26 cellular contexts compared by ENCODE assay signal in the genomic region with DNA sequence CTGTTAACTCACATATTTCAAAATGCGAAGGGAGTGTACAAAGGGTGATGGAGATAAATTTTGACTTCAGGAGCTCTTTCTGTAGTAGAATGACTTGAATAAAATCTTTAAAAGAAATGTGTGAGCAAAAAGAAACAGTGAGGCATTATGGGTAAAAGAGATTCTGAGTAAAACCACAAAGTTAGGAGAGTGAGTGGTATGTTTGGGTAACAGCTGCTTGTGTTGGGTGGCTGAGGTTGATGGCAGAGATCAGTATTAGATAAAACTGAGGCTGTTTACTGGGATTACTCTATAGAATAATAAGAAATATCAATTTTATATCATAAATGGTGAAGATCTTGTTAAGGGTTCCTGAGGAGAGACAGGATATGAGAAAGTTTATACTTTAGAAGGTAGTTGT.
"Had no signal": no experiment of that assay in that cellular context is flagged by ENCODE, and none has a peak within 500 bp of the region (broad histone marks: within the 10 kb centered on the region; RNA-seq: fewer than 3 reads in every experiment).

No MANE protein-coding gene starts in this region.

- H3K36me3 ChIP-seq: left ventricle myocardium inferior, lower lobe of right lung, right atrium auricular region, sigmoid colon, suprapubic skin, thyroid gland had no signal

- H3K4me1 Mint-ChIP-seq: endodermal cell; memory B cell; mesothelial cell of epicardium; natural killer cell; neural crest cell; stimulated activated effector memory CD8-positive, alpha-beta T cell treated with anti-CD3 and anti-CD28 coated beads, Interleukin-12 subunit alpha, Interleukin-12 subunit beta, amount 100 ng/mL, for 72 hours had no signal

- H3K4me3 ChIP-seq: hepatocyte, left ventricle myocardium inferior, lower lobe of right lung, right atrium auricular region, sigmoid colon, suprapubic skin, thyroid gland had no signal

- H3K9me3 Mint-ChIP-seq: endodermal cell, memory B cell, mesothelial cell of epicardium, neural crest cell, type B pancreatic cell had no signal

- H3K79me2 ChIP-seq: hepatocyte had no signal

- FAIRE-seq: endothelial cell of umbilical vein, kidney, small intestine, urothelium cell line had no signal

- H3K9me3 ChIP-seq: left ventricle myocardium inferior, lower lobe of right lung, right atrium auricular region, sigmoid colon, suprapubic skin, thyroid gland had no signal

- H3K4me1 ChIP-seq: foreskin keratinocyte, left ventricle myocardium inferior, lower lobe of right lung, right atrium auricular region, sigmoid colon, suprapubic skin, thyroid gland had no signal

- H3K27me3 Mint-ChIP-seq: memory B cell, type B pancreatic cell had no signal

- DNase-seq: dermis blood vessel endothelial cell; endodermal cell; erythroblast; foreskin keratinocyte; head of caudate nucleus; kidney; left cardiac atrium; left ventricle myocardium inferior; lower lobe of right lung; natural killer cell; sigmoid colon; small intestine; stimulated activated CD4-positive, alpha-beta T cell treated with anti-CD3 and anti-CD28 coated beads, Interleukin-4, amount 100 ng/mL, for 1 hour; stimulated activated CD8-positive, alpha-beta memory T cell treated with anti-CD3 and anti-CD28 coated beads, Interleukin-4, amount 100 ng/mL, for 48 hours; stimulated activated naive CD8-positive, alpha-beta T cell treated with anti-CD3 and anti-CD28 coated beads, Interleukin-15, Interleukin-2, amounts not matched to agents 100 U/mL and 50 U/mL, for 24 hours; thyroid gland had no signal

- H3K4me2 ChIP-seq: hepatocyte had no signal

- H3K27ac Mint-ChIP-seq: endodermal cell; memory B cell; mesothelial cell of epicardium; natural killer cell; stimulated activated effector memory CD8-positive, alpha-beta T cell treated with anti-CD3 and anti-CD28 coated beads, Interleukin-12 subunit alpha, Interleukin-12 subunit beta, amount 100 ng/mL, for 72 hours; type B pancreatic cell had no signal

- H3K4me3 Mint-ChIP-seq: endodermal cell; memory B cell; mesothelial cell of epicardium; natural killer cell; neural crest cell; stimulated activated effector memory CD8-positive, alpha-beta T cell treated with anti-CD3 and anti-CD28 coated beads, Interleukin-12 subunit alpha, Interleukin-12 subunit beta, amount 100 ng/mL, for 72 hours; type B pancreatic cell had no signal

- H3K36me3 Mint-ChIP-seq: memory B cell; mesothelial cell of epicardium; natural killer cell; stimulated activated effector memory CD8-positive, alpha-beta T cell treated with anti-CD3 and anti-CD28 coated beads, Interleukin-12 subunit alpha, Interleukin-12 subunit beta, amount 100 ng/mL, for 72 hours; type B pancreatic cell had no signal

- H3K27me3 ChIP-seq: foreskin keratinocyte, hepatocyte, right atrium auricular region, sigmoid colon, suprapubic skin, thyroid gland had no signal

- H2AFZ ChIP-seq: hepatocyte had no signal

- H3K27ac ChIP-seq: foreskin keratinocyte, hepatocyte, left ventricle myocardium inferior, lower lobe of right lung, right atrium auricular region, sigmoid colon, suprapubic skin, thyroid gland had no signal

- ATAC-seq: foreskin keratinocyte; left cardiac atrium; lower lobe of right lung; natural killer cell; stimulated activated effector memory CD8-positive, alpha-beta T cell treated with anti-CD3 and anti-CD28 coated beads, Interleukin-12 subunit alpha, Interleukin-12 subunit beta, amount 100 ng/mL, for 72 hours; stimulated activated naive CD8-positive, alpha-beta T cell treated with anti-CD3 and anti-CD28 coated beads, Interleukin-15, Interleukin-2, amounts not matched to agents 100 U/mL and 50 U/mL, for 24 hours had no signal
